ENCODE assay signal across 1 cellular context in genomic region chr17:74452027-74452840, GRCh38.
TF ChIP-seq lines count a peak whose summit lies in the region.

No MANE protein-coding gene starts in this region.

TF ChIP-seq in SK-N-SH treated with all-trans-retinoic acid at 6 μM for 48 hours, 23 proteins besides CTCF, POLR2A, EP300 and RAD21 (continued from another document):
- TF ChIP-seq BACH2 (CRISPR knock-in tag; IDR thresholded peaks at IDR 0.05; ENCODE audit: borderline replicate concordance): no peak
- no peak for TF ChIP-seq ZNF70 (CRISPR knock-in tag; IDR thresholded peaks at IDR 0.05)
- TF ChIP-seq PATZ1 (CRISPR knock-in tag; IDR thresholded peaks at IDR 0.05; ENCODE audit: borderline replicate concordance): no peak
- TF ChIP-seq ZNF565 (CRISPR knock-in tag; conservative IDR thresholded peaks at IDR 0.05; ENCODE audit: low read depth): no peak
TF ChIP-seq in SK-N-SH treated with all-trans-retinoic acid at 6 μM for 48 hours: peak in this region for 0.
